ENCODE assay signal across 1 cellular context in genomic region chr1:25922064-25922632, GRCh38.
TF ChIP-seq lines count a peak whose summit lies in the region.

No MANE protein-coding gene starts in this region.

TF ChIP-seq in SK-N-SH, 30 proteins besides CTCF, POLR2A, EP300 and RAD21 (continued from another document):
- TF ChIP-seq MAX (IDR thresholded peaks at IDR 0.05; ENCODE audit: low read depth) (no peak), SIN3A (IDR thresholded peaks at IDR 0.05; ENCODE audit: borderline replicate concordance, low read depth, low read length) (no peak), TCF12 (IDR thresholded peaks at IDR 0.05) (no peak), SMC3 (IDR thresholded peaks at IDR 0.05; ENCODE audit: low read depth, low read length) (no peak), FOSL2 (IDR thresholded peaks at IDR 0.05; ENCODE audit: borderline replicate concordance, low read depth) (no peak), YY1 (IDR thresholded peaks at IDR 0.05; ENCODE audit: low read depth) (no peak), TAF1 (IDR thresholded peaks at IDR 0.05; ENCODE audit: borderline replicate concordance, low read depth, low read length) (no peak), JUND (IDR thresholded peaks at IDR 0.05) (no peak), RXRA (IDR thresholded peaks at IDR 0.05; ENCODE audit: borderline replicate concordance, low read depth) (no peak), MXI1 (IDR thresholded peaks at IDR 0.05; ENCODE audit: low read depth, low read length) (no peak), FOXM1 (IDR thresholded peaks at IDR 0.05; ENCODE audit: low read depth) (no peak), PBX3 (IDR thresholded peaks at IDR 0.05) (no peak), CHD2 (IDR thresholded peaks at IDR 0.05; ENCODE audit: low read length, partially characterized antibody) (no peak), GABPA (IDR thresholded peaks at IDR 0.05; ENCODE audit: low read depth) (no peak), REST (IDR thresholded peaks at IDR 0.05; ENCODE audit: low read depth, low read length) (no peak), MEF2A (IDR thresholded peaks at IDR 0.05; ENCODE audit: borderline replicate concordance, low read depth) (no peak)
